Comparison of ENCODE assay signal across 25 cellular contexts in the genomic region with DNA sequence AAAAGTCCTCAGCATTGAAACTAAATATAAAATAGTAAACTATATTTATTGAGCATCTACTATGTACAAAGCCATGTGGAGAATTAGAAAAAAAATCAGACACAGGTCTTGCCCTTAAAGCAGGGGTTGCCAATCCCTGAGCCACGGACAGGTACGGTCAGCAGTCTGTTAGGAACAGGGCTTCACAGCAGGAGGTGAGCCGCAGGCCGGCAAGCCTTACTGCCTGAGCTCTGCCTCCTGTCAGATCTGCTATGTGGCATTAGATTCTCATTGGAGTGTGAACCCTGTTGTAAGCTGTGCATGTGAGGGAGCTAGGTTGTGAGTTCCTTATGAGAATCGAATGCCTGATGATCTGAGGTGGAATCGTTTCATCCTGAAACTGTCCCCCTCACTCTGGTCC. TPM values are rescaled to one million over a fixed set of nuclear protein-coding genes. Genes with fewer than 3 reads are reported as not detected.
"Had no signal": no experiment of that assay in that cellular context is flagged by ENCODE, and none has a peak within 500 bp of the region (broad histone marks: within the 10 kb centered on the region; RNA-seq: fewer than 3 reads in every experiment).

No MANE protein-coding gene starts in this region.

- ATAC-seq: effector memory CD8-positive, alpha-beta T cell; mucosa of descending colon; naive thymus-derived CD8-positive, alpha-beta T cell; stimulated activated naive B cell treated with anti-CD40 and anti-IgM and Interleukin-4, amounts not matched to agents 10 μg/mL and 1 μg/mL and 100 μg/mL, for 72 hours; stimulated activated naive CD8-positive, alpha-beta T cell treated with anti-CD3 and anti-CD28 coated beads, Interleukin-15, amount 100 ng/mL, for 72 hours had no signal

- DNase-seq: effector memory CD8-positive, alpha-beta T cell; esophagus squamous epithelium; foreskin fibroblast; kidney glomerular epithelial cell; mucosa of descending colon; naive thymus-derived CD8-positive, alpha-beta T cell; nucleus accumbens; ovary; sigmoid colon; stimulated activated CD4-positive, alpha-beta T cell treated with anti-CD3 and anti-CD28 coated beads, Interleukin-2, amount 100 ng/mL, for 24 hours; stimulated activated CD4-positive, alpha-beta T cell treated with anti-CD3 and anti-CD28 coated beads, Interleukin-4, amount 100 ng/mL, for 4 hours; stimulated activated naive B cell treated with anti-CD40 and anti-IgM and Interleukin-4, amounts not matched to agents 10 μg/mL and 1 μg/mL and 100 μg/mL, for 72 hours; stimulated activated naive CD8-positive, alpha-beta T cell treated with anti-CD3 and anti-CD28 coated beads, Interleukin-15, amount 100 ng/mL, for 72 hours; testis; transverse colon had no signal

- H3K4me1 ChIP-seq: testis had no signal

- H3K36me3 ChIP-seq: esophagus squamous epithelium, ovary, right atrium auricular region, sigmoid colon, transverse colon had no signal

- H3K9me3 ChIP-seq: esophagus squamous epithelium, mucosa of descending colon, ovary, right atrium auricular region, sigmoid colon, testis, transverse colon had no signal

- H3K27ac ChIP-seq: esophagus squamous epithelium, ovary, right atrium auricular region, sigmoid colon, skin epidermis, testis, transverse colon had no signal

- H3K27me3 ChIP-seq: esophagus squamous epithelium, ovary, right atrium auricular region, sigmoid colon, testis, transverse colon had no signal

- H3K4me3 ChIP-seq: esophagus squamous epithelium, mucosa of descending colon, ovary, right atrium auricular region, sigmoid colon, skin epidermis, testis, transverse colon had no signal

RNA-seq across cellular contexts. Expression of gene RAG2, which starts 2.1 kb away (rescaled TPM):
- total RNA-seq: epithelial cell of proximal tubule; esophagus squamous epithelium; lung microvascular endothelial cell; mesenteric fat pad; mucosa of descending colon; naive thymus-derived CD8-positive, alpha-beta T cell; neural crest cell; ovary; posterior vena cava; right atrium auricular region; sigmoid colon; subcutaneous adipose tissue; transverse colon; ureter had no signal
- polyA plus RNA-seq: liver; naive thymus-derived CD8-positive, alpha-beta T cell; ovary; sigmoid colon had no signal
